ENCODE assay signal across 13 cellular contexts in genomic region chr7:157613575-157614322, GRCh38.
A peak's percentile ranks its signal among the peaks of the same experiment; 100 is the strongest.
DNase-seq lines count a peak whose midpoint lies in the region; ATAC-seq and TF ChIP-seq lines count a peak whose summit lies in the region.
"Had no signal": no experiment of that assay in that cellular context is flagged by ENCODE, and none has a peak within 500 bp of the region (broad histone marks: within the 10 kb centered on the region; RNA-seq: fewer than 3 reads in every experiment).

No MANE protein-coding gene starts in this region.

- H3K36me3 ChIP-seq in Peyer's patch, result no peaks in the 10 kb centered on the region
- H3K36me3 ChIP-seq in left ventricle myocardium inferior, result no peaks in the 10 kb centered on the region
- H3K36me3 ChIP-seq in gastrocnemius medialis, result no peaks in the 10 kb centered on the region
- H3K36me3 ChIP-seq: cardiac muscle cell, thyroid gland had no signal

- ATAC-seq in gastrocnemius medialis (no peak), GM21576 (IDR thresholded peaks at IDR 0.05; ENCODE audit: unreplicated experiment) (no peak), HG03354 (IDR thresholded peaks at IDR 0.05; ENCODE audit: poor library complexity, severe bottlenecking, unreplicated experiment) (no peak), HG03139 (IDR thresholded peaks at IDR 0.05; ENCODE audit: unreplicated experiment) (no peak)
- ATAC-seq: Panc1 had no signal

- in situ Hi-C loops in gastrocnemius medialis (cut with MboI; ENCODE audit: low sequenced_read_pairs in 4 of 4), result no loop called here

- TF ChIP-seq POLR2A in Peyer's patch (IDR thresholded peaks at IDR 0.05) (no peak), gastrocnemius medialis (IDR thresholded peaks at IDR 0.05) (no peak)

- peak overlapping the region in 2 of 4 donors; percentile 28 to 67 for H3K27ac ChIP-seq in Peyer's patch
- no peak overlapping the region for H3K27ac ChIP-seq in left ventricle myocardium inferior (replicated peaks)
- H3K27ac ChIP-seq in gastrocnemius medialis, result no peak overlapping the region
- H3K27ac ChIP-seq: cardiac muscle cell, thyroid gland had no signal

- H3K9me3 ChIP-seq in Peyer's patch (no peaks in the 10 kb centered on the region), left ventricle myocardium inferior (replicated peaks) (no peaks in the 10 kb centered on the region), gastrocnemius medialis (no peaks in the 10 kb centered on the region)
- H3K9me3 ChIP-seq: thyroid gland had no signal

- TF ChIP-seq CTCF in Peyer's patch (IDR thresholded peaks at IDR 0.05), result no peak
- no peak for TF ChIP-seq CTCF in left ventricle myocardium inferior (IDR thresholded peaks at IDR 0.05; ENCODE audit: borderline replicate concordance)
- no peak for TF ChIP-seq CTCF in gastrocnemius medialis (IDR thresholded peaks at IDR 0.05 in 4 of 5, conservative IDR thresholded peaks at IDR 0.05 in 1 of 5)

- H3K27me3 ChIP-seq in Peyer's patch (no peaks in the 10 kb centered on the region), left ventricle myocardium inferior (ENCODE audit: low read depth) (peaks cover 75% of the 10 kb centered on the region), gastrocnemius medialis (peaks cover 0 to 17% (median 16%) of the 10 kb centered on the region in 3 donors)
- H3K27me3 ChIP-seq: cardiac muscle cell, thyroid gland had no signal

- H3K4me1 ChIP-seq in Peyer's patch (peaks cover 0 to 5% (median 0%) of the 10 kb centered on the region in 4 donors), left ventricle myocardium inferior (peaks cover 19% of the 10 kb centered on the region), gastrocnemius medialis (no peaks in the 10 kb centered on the region)

- peak; percentile 56 for DNase-seq in DMS153 (lab: John Stamatoyannopoulos, UW)
- DNase-seq in Peyer's patch, result peak in 1 of 3 donors; percentile 41
- no peak for DNase-seq in left ventricle myocardium inferior
- no peak for DNase-seq in gastrocnemius medialis
- no peak for DNase-seq in HCEC 1CT
- DNase-seq: DMS79 treated with DMSO at 0.1 percent for 48 hours, MV-4-11 had no signal

- H3K4me3 ChIP-seq in Peyer's patch (peak overlapping the region; percentile 37 to 55 (median 52)), left ventricle myocardium inferior (peak overlapping the region; percentile 69), gastrocnemius medialis (peak overlapping the region; percentile 34 to 55 (median 38))
- H3K4me3 ChIP-seq: cardiac muscle cell had no signal

- intact Hi-C loops in left ventricle myocardium inferior (cut with micrococcal nuclease), result no loop called here
- intact Hi-C loops in gastrocnemius medialis (cut with DNase I; ENCODE audit: low total_unique reads), result no loop called here
